8 cellular contexts compared by ENCODE assay signal in the genomic region with DNA sequence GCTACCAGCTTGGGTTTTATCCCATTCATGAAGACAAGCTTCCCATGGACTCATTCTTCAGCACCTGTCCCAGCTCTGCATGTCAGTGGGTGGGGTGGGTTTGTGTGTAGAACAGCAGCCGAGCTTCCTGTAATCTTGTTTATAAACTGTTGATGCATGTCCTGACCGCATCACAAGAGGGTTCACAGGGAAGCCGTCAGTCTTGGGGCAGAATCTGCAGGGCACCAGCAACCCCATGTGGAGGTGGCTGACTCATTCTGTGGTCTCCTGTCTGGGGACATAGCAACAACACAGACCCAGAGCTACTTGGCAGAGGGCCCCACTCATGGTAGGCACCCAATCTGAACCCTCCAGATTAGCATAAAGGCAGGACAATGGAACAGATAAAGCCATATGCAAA.
DNase-seq lines count a peak whose midpoint lies in the region; ATAC-seq lines count a peak whose summit lies in the region.

No MANE protein-coding gene starts in this region.

- peak; percentile 42 to 55 for DNase-seq in NCI-H526 (lab: John Stamatoyannopoulos, UW)
- no peak for DNase-seq in NCI-H526 treated with DMSO at 0.1 percent for 48 hours (lab: John Stamatoyannopoulos, UW)
- peak; percentile 65 for DNase-seq in NOMO-1 treated with dmso at 0.1 percent for 144 hours (lab: John Stamatoyannopoulos, UW; ENCODE audit: unreplicated experiment)
- DNase-seq in activated T-cell treated with anti-CD3 and anti-CD28 coated beads for 48 hours (ENCODE audit: low read depth): peak; percentile 72
- DNase-seq in germinal center (ENCODE audit: low spot score): peak; percentile 84
- peak; percentile 71 to 82 for DNase-seq in stimulated activated CD4-positive, alpha-beta T cell treated with anti-CD3 and anti-CD28 coated beads, Interleukin-2, amount 100 ng/mL, for 24 hours
- DNase-seq in SHP77 treated with DMSO at 0.1 percent for 48 hours (lab: John Stamatoyannopoulos, UW): no peak

- ATAC-seq in HG03045 (IDR thresholded peaks at IDR 0.05; ENCODE audit: unreplicated experiment): peak; percentile 81

Comparison
In these comparisons a context has a peak if more than half of its experiments do, and no peak if none do; other contexts are left out.
1. DNase-seq: peak in NCI-H526 (2 of 2), NOMO-1 treated with dmso at 0.1 percent for 144 hours (single experiment), activated T-cell treated with anti-CD3 and anti-CD28 coated beads for 48 hours (single experiment), germinal center (single experiment) and stimulated activated CD4-positive, alpha-beta T cell treated with anti-CD3 and anti-CD28 coated beads, Interleukin-2, amount 100 ng/mL, for 24 hours (2 of 2); none in NCI-H526 treated with DMSO at 0.1 percent for 48 hours (single experiment) and SHP77 treated with DMSO at 0.1 percent for 48 hours (single experiment).